Comparison of ENCODE assay signal across 8 cellular contexts in the genomic region with DNA sequence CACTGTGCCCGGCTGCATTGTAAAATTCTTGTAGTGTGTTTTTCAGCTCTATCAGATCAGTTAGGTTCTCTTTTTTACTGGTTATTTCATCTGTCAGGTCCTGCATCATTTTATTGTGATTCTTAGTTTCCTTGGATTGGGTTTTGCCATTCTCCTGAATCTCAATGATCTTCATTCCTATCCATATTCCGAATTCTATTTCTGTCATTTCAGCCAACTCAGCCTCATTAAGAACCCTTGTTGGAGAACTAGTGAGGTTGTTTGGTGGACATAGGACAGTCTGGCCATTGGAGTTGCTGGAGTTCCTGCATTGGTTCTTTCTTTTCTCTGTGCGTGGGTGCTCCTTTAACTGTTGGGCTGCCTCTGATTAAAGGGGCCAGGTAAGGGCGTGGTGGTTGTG.
"Had no signal": no experiment of that assay in that cellular context is flagged by ENCODE, and none has a peak within 500 bp of the region (broad histone marks: within the 10 kb centered on the region; RNA-seq: fewer than 3 reads in every experiment).

No MANE protein-coding gene starts in this region.

- FAIRE-seq: G401.6, GM12878, GM12891, GM12892, GM18507, GM19239 had no signal

- H3K4me3 ChIP-seq: GM12878 had no signal

- DNase-seq: GDM1, GF-D8 had no signal

- ATAC-seq: GM12878 had no signal
